In the genomic region with DNA sequence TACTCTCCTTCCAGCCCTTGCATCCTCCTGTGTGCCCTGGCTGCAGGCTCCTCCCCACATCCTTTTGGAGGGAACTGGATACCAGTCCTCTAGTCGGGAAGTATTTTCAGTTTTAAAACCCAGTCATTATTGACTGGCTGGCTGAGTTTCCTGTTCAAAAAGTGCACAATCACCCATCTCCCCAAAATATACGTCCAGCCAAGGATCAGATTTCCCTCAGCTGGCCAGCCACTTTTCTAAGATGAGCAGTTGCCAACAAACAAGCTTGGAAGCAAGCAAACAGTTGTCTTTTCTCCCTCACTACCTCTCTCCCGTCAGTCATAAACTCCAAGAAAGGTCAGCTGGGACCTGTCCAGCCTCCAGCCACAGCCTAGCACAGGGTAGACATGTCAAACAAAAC, we compare ENCODE assay signal across 1 cellular context.
TF ChIP-seq lines count a peak whose summit lies in the region.

No MANE protein-coding gene starts in this region.

TF ChIP-seq in SK-N-SH, 30 proteins besides CTCF, POLR2A, EP300 and RAD21:
- TF ChIP-seq, protein P1, sequence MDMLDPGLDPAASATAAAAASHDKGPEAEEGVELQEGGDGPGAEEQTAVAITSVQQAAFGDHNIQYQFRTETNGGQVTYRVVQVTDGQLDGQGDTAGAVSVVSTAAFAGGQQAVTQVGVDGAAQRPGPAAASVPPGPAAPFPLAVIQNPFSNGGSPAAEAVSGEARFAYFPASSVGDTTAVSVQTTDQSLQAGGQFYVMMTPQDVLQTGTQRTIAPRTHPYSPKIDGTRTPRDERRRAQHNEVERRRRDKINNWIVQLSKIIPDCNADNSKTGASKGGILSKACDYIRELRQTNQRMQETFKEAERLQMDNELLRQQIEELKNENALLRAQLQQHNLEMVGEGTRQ (IDR thresholded peaks at IDR 0.05; ENCODE audit: borderline replicate concordance, low read depth, low read length) = no peak
- TF ChIP-seq, protein P2, sequence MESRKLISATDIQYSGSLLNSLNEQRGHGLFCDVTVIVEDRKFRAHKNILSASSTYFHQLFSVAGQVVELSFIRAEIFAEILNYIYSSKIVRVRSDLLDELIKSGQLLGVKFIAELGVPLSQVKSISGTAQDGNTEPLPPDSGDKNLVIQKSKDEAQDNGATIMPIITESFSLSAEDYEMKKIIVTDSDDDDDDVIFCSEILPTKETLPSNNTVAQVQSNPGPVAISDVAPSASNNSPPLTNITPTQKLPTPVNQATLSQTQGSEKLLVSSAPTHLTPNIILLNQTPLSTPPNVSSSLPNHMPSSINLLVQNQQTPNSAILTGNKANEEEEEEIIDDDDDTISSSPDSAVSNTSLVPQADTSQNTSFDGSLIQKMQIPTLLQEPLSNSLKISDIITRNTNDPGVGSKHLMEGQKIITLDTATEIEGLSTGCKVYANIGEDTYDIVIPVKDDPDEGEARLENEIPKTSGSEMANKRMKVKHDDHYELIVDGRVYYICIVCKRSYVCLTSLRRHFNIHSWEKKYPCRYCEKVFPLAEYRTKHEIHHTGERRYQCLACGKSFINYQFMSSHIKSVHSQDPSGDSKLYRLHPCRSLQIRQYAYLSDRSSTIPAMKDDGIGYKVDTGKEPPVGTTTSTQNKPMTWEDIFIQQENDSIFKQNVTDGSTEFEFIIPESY (IDR thresholded peaks at IDR 0.05; ENCODE audit: borderline replicate concordance, low read depth) = no peak
- TF ChIP-seq, protein P3, sequence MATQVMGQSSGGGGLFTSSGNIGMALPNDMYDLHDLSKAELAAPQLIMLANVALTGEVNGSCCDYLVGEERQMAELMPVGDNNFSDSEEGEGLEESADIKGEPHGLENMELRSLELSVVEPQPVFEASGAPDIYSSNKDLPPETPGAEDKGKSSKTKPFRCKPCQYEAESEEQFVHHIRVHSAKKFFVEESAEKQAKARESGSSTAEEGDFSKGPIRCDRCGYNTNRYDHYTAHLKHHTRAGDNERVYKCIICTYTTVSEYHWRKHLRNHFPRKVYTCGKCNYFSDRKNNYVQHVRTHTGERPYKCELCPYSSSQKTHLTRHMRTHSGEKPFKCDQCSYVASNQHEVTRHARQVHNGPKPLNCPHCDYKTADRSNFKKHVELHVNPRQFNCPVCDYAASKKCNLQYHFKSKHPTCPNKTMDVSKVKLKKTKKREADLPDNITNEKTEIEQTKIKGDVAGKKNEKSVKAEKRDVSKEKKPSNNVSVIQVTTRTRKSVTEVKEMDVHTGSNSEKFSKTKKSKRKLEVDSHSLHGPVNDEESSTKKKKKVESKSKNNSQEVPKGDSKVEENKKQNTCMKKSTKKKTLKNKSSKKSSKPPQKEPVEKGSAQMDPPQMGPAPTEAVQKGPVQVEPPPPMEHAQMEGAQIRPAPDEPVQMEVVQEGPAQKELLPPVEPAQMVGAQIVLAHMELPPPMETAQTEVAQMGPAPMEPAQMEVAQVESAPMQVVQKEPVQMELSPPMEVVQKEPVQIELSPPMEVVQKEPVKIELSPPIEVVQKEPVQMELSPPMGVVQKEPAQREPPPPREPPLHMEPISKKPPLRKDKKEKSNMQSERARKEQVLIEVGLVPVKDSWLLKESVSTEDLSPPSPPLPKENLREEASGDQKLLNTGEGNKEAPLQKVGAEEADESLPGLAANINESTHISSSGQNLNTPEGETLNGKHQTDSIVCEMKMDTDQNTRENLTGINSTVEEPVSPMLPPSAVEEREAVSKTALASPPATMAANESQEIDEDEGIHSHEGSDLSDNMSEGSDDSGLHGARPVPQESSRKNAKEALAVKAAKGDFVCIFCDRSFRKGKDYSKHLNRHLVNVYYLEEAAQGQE (IDR thresholded peaks at IDR 0.05; ENCODE audit: low read depth, low read length) = peak; percentile 59; the same call in 1 of the 2 replicates
- TF ChIP-seq TEAD4 (IDR thresholded peaks at IDR 0.05; ENCODE audit: borderline replicate concordance, insufficient read depth) = no peak
- TF ChIP-seq, protein P4, sequence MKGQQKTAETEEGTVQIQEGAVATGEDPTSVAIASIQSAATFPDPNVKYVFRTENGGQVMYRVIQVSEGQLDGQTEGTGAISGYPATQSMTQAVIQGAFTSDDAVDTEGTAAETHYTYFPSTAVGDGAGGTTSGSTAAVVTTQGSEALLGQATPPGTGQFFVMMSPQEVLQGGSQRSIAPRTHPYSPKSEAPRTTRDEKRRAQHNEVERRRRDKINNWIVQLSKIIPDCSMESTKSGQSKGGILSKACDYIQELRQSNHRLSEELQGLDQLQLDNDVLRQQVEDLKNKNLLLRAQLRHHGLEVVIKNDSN (IDR thresholded peaks at IDR 0.05; ENCODE audit: borderline replicate concordance, low read depth) = no peak
- TF ChIP-seq, protein P5, sequence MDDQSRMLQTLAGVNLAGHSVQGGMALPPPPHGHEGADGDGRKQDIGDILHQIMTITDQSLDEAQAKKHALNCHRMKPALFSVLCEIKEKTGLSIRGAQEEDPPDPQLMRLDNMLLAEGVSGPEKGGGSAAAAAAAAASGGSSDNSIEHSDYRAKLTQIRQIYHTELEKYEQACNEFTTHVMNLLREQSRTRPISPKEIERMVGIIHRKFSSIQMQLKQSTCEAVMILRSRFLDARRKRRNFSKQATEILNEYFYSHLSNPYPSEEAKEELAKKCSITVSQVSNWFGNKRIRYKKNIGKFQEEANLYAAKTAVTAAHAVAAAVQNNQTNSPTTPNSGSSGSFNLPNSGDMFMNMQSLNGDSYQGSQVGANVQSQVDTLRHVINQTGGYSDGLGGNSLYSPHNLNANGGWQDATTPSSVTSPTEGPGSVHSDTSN (IDR thresholded peaks at IDR 0.05) = no peak
- TF ChIP-seq CHD2 (IDR thresholded peaks at IDR 0.05; ENCODE audit: low read length, partially characterized antibody) = no peak
- no peak for TF ChIP-seq SMC3 (IDR thresholded peaks at IDR 0.05; ENCODE audit: low read depth, low read length)
- TF ChIP-seq FOXM1 (IDR thresholded peaks at IDR 0.05; ENCODE audit: low read depth) = no peak
